In the genomic region with DNA sequence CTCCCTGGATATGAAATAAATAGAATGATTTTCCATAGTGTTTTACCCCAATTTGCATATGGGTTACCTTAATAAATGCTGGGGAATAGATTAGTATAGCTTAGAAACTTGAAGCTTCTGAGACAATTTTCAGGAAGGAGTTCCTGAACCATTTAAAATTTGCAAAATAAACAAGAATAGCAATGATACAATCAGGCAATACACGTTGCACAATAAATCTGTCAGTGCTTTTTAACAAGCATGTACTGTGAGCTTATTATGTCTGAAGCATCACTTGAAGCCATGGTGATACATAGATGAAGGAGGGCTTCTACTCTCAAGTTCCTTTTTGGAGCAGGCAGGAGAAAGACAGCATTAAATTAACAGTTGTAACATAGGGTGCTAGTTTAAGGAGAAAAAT, we compare ENCODE assay signal across 28 cellular contexts.
"Had no signal": no experiment of that assay in that cellular context is flagged by ENCODE, and none has a peak within 500 bp of the region (broad histone marks: within the 10 kb centered on the region; RNA-seq: fewer than 3 reads in every experiment).

No MANE protein-coding gene starts in this region.

- H3K27ac ChIP-seq: brain microvascular endothelial cell, gastrocnemius medialis, ovary, sigmoid colon, thoracic aorta had no signal

- H3K27me3 ChIP-seq: brain microvascular endothelial cell, gastrocnemius medialis, ovary, sigmoid colon had no signal

- H3K4me3 ChIP-seq: gastrocnemius medialis, ovary, sigmoid colon, thoracic aorta had no signal

- H3K4me1 ChIP-seq: gastrocnemius medialis, sigmoid colon had no signal

- DNase-seq: activated CD4-positive, alpha-beta memory T cell treated with anti-CD3 and anti-CD28 coated beads, Interleukin-2, amount 10 ng/mL, durations not matched to agents 7 days and 5 days; activated CD4-positive, alpha-beta T cell treated with anti-CD3 and anti-CD28 coated beads, Interleukin-2, amount 10 ng/mL, durations not matched to agents 24 days and 14 days; activated CD4-positive, CD25-positive, alpha-beta regulatory T cell treated with anti-CD3 and anti-CD28 coated beads, Interleukin-2, amount 50 U/mL, for 72 hours; activated gamma-delta T cell treated with Interleukin-2 at 50 U/mL for 16 hours; activated naive CD4-positive, alpha-beta T cell treated with anti-CD3 and anti-CD28 coated beads, Interleukin-2, amount 50 U/mL, for 16 hours; activated T-cell treated with anti-CD3 and anti-CD28 coated beads, Interleukin-2, amount 50 U/mL, for 4 hours; amniotic stem cell; brain microvascular endothelial cell; cortex of kidney; effector memory CD8-positive, alpha-beta T cell; erythroblast; gastrocnemius medialis; hippocampal formation; left cardiac atrium; mammary epithelial cell; midbrain; naive thymus-derived CD4-positive, alpha-beta T cell; ovary; retina; sigmoid colon; small intestine; stimulated activated CD4-positive, alpha-beta T cell treated with anti-CD3 and anti-CD28 coated beads, Interleukin-4, amount 100 ng/mL, for 24 hours; T1000; trophoblast cell had no signal

- FAIRE-seq: astrocyte, keratinocyte, small intestine, urothelium cell line had no signal

- H3K9me3 ChIP-seq: gastrocnemius medialis, ovary, sigmoid colon had no signal

- H3K36me3 ChIP-seq: brain microvascular endothelial cell, gastrocnemius medialis, ovary, sigmoid colon, thoracic aorta had no signal
